In genomic region chr6:23455754-23456153, GRCh38 we compare ENCODE assay signal across 6 cellular contexts.
"Had no signal": no experiment of that assay in that cellular context is flagged by ENCODE, and none has a peak within 500 bp of the region (broad histone marks: within the 10 kb centered on the region; RNA-seq: fewer than 3 reads in every experiment).

No MANE protein-coding gene starts in this region.

- H3K9ac ChIP-seq: GM23248 had no signal

- H3K9me3 ChIP-seq: HAP-1 had no signal

- H3K4me1 ChIP-seq: HAP-1 had no signal

- ATAC-seq: HCT116 had no signal

- DNase-seq: GM23248, GOT3, H7, HFFc6 had no signal

- H3K27ac ChIP-seq: GM23248 had no signal

- H3K36me3 ChIP-seq: HAP-1 had no signal

- H2AFZ ChIP-seq: GM23248 had no signal

- H3K4me3 ChIP-seq: GM23248, HAP-1 had no signal
